18 cellular contexts compared by ENCODE assay signal in genomic region chr15:28936481-28936881, GRCh38. TPM values are rescaled to one million over a fixed set of nuclear protein-coding genes. Genes with fewer than 3 reads are reported as not detected.
DNase-seq lines count a peak whose midpoint lies in the region; ATAC-seq and TF ChIP-seq lines count a peak whose summit lies in the region.
"Had no signal": no experiment of that assay in that cellular context is flagged by ENCODE, and none has a peak within 500 bp of the region (broad histone marks: within the 10 kb centered on the region; RNA-seq: fewer than 3 reads in every experiment).

No MANE protein-coding gene starts in this region.

- H3K36me3 Mint-ChIP-seq in CD8-positive, alpha-beta memory T cell, result peaks cover 0 to 16% (median 5%) of the 10 kb centered on the region in 3 donors
- H3K36me3 Mint-ChIP-seq in natural killer cell, result no peaks in the 10 kb centered on the region

- H3K9me3 Mint-ChIP-seq in CD8-positive, alpha-beta memory T cell, result no peaks in the 10 kb centered on the region
- H3K9me3 Mint-ChIP-seq in natural killer cell, result no peaks in the 10 kb centered on the region
- H3K9me3 Mint-ChIP-seq: T-helper 1 cell treated with Interleukin-12 subunit alpha and Interleukin-12 subunit beta and Interleukin-4 antibody, amounts not matched to agents 30 μg/mL and 1 μg/mL, for 36 hours had no signal

- peaks cover 0 to 4% of the 10 kb centered on the region in 2 donors for H3K27me3 Mint-ChIP-seq in CD8-positive, alpha-beta memory T cell
- H3K27me3 Mint-ChIP-seq in natural killer cell (ENCODE audit: low read depth in 2 of 2), result no peaks in the 10 kb centered on the region

- CTCF ChIA-PET in CD8-positive, alpha-beta memory T cell (lab: Charles Lee), result interaction anchor here (1.3 to 4.9 kb wide), 6 partner anchors 19 to 153 kb away, joined by 3 to 31 read pairs (median 9); no protein-coding TSS in a partner anchor

- TF ChIP-seq CTCF in natural killer cell (IDR thresholded peaks at IDR 0.05), result no peak

- H3K4me3 Mint-ChIP-seq in CD8-positive, alpha-beta memory T cell, result peak overlapping the region in 5 of 7 donors; percentile 17 to 87 (median 77)
- peak overlapping the region; percentile 79 for H3K4me3 Mint-ChIP-seq in natural killer cell

- H3K27ac Mint-ChIP-seq in CD8-positive, alpha-beta memory T cell, result peak overlapping the region in 6 of 8 donors; percentile 82 to 93 (median 91)
- H3K27ac Mint-ChIP-seq in natural killer cell, result peak overlapping the region; percentile 89 to 97
- H3K27ac Mint-ChIP-seq: T-helper 1 cell treated with Interleukin-12 subunit alpha and Interleukin-12 subunit beta and Interleukin-4 antibody, amounts not matched to agents 30 μg/mL and 1 μg/mL, for 36 hours had no signal

- DNase-seq in Ammon's horn (ENCODE audit: low spot score), result peak; percentile 59
- no peak for DNase-seq in CD8-positive, alpha-beta memory T cell
- DNase-seq in natural killer cell, result no peak
- DNase-seq in NCI-H2196 treated with DMSO at 0.1 percent for 48 hours (lab: John Stamatoyannopoulos, UW; ENCODE audit: unreplicated experiment), result no peak
- DNase-seq in NCI-H2029 treated with DMSO at 0.1 percent for 48 hours (lab: John Stamatoyannopoulos, UW), result no peak
- no peak for DNase-seq in occipital lobe (lab: John Stamatoyannopoulos, UW)
- DNase-seq: DMS79 treated with DMSO at 0.1 percent for 48 hours; kidney glomerular epithelial cell; NCI-H1048; NCI-H2107; stimulated activated naive CD4-positive, alpha-beta T cell treated with Interleukin-2 at 50 U/mL for 16 hours had no signal

- no peak overlapping the region for H3K27ac ChIP-seq in CD8-positive, alpha-beta memory T cell (ENCODE audit: low read depth, low read length)
- peak overlapping the region; percentile 10 for H3K27ac ChIP-seq in angular gyrus (ENCODE audit: low read depth, low read length)
- H3K27ac ChIP-seq: coronary artery, parathyroid adenoma, RWPE1 had no signal

- peaks cover 4% of the 10 kb centered on the region for H3K36me3 ChIP-seq in CD8-positive, alpha-beta memory T cell (ENCODE audit: insufficient read depth, low read length)

- POLR2A ChIA-PET in CD8-positive, alpha-beta memory T cell (lab: Charles Lee), result no interaction called here

- peak overlapping the region; percentile 5 for H3K4me3 ChIP-seq in CD8-positive, alpha-beta memory T cell (ENCODE audit: low read length)
- H3K4me3 ChIP-seq: coronary artery had no signal

- H3K4me1 ChIP-seq in CD8-positive, alpha-beta memory T cell (ENCODE audit: insufficient read depth, low read length), result peaks cover 84% of the 10 kb centered on the region
- H3K4me1 ChIP-seq: parathyroid adenoma had no signal

- H3K4me1 Mint-ChIP-seq in CD8-positive, alpha-beta memory T cell, result peaks cover 57 to 89% (median 71%) of the 10 kb centered on the region in 3 donors
- peaks cover 70 to 81% of the 10 kb centered on the region in 2 donors for H3K4me1 Mint-ChIP-seq in natural killer cell

- ATAC-seq in natural killer cell (no peak), GM18873 (IDR thresholded peaks at IDR 0.05; ENCODE audit: low FRiP score, unreplicated experiment) (no peak)
- ATAC-seq: activated CD4-positive, CD25-positive, alpha-beta regulatory T cell treated with anti-CD3 and anti-CD28 coated beads, Interleukin-2, amount 50 U/mL, for 24 hours had no signal

- H3K27me3 ChIP-seq in CD8-positive, alpha-beta memory T cell (ENCODE audit: insufficient read depth, low read length, poor library complexity, severe bottlenecking), result no peaks in the 10 kb centered on the region

- no peaks in the 10 kb centered on the region for H3K9me3 ChIP-seq in CD8-positive, alpha-beta memory T cell (ENCODE audit: low read length)

- intact Hi-C loops in natural killer cell (cut with micrococcal nuclease), result loop anchor here (5.0 kb wide), 2 partner anchors 96 to 116 kb away; no protein-coding TSS in a partner anchor

RNA-seq across cellular contexts. Expression of gene APBA2, which starts 50.7 kb away (rescaled TPM):
- total RNA-seq in CD8-positive, alpha-beta memory T cell, result 10 to 100 TPM; 15.7 to 18.0 TPM
- polyA plus RNA-seq in CD8-positive, alpha-beta memory T cell, result 38.8 TPM
- total RNA-seq in natural killer cell, result 100 to 1,000 TPM in 1 of 3 donors, 10 to 100 TPM in 2; 96.4 to 119 (median 97.9) TPM
- 108 TPM for total RNA-seq in occipital lobe
